In the genomic region with DNA sequence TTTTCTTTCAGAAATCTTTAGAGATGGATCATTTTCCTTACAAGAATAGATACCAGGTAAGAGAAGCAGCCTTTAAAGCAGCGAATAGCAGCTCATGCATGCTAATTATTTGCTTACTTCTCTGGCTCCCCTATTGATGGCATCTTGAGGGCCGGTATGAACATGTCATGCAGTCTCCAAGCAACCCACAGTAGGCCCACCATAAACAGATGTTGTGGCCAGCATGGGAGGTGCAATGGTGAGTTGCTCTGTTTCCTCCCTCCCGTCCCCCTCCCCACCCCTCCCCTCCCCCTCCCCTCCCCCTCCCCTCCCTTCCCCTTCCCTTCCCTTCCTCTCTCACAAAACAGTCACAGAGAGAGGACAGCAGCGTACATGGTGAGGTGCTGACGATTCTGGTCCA, we compare ENCODE assay signal across 18 cellular contexts. TPM values are rescaled to one million over a fixed set of nuclear protein-coding genes. Genes with fewer than 3 reads are reported as not detected.
DNase-seq lines count a peak whose midpoint lies in the region; ATAC-seq and TF ChIP-seq lines count a peak whose summit lies in the region.
"Had no signal": no experiment of that assay in that cellular context is flagged by ENCODE, and none has a peak within 500 bp of the region (broad histone marks: within the 10 kb centered on the region; RNA-seq: fewer than 3 reads in every experiment).

No MANE protein-coding gene starts in this region.

- no peak overlapping the region for H3K4me3 Mint-ChIP-seq in activated CD8-positive, alpha-beta T cell treated with anti-CD3 and anti-CD28 coated beads, Interleukin-2, amount 10 ng/mL, durations not matched to agents 7 days and 5 days
- no peak overlapping the region for H3K4me3 Mint-ChIP-seq in activated CD8-positive, alpha-beta T cell treated with anti-CD3 and anti-CD28 coated beads for 36 hours
- H3K4me3 Mint-ChIP-seq: CD8-positive, alpha-beta memory T cell had no signal

- no peak for TF ChIP-seq POLR2A in erythroblast (IDR thresholded peaks at IDR 0.05; ENCODE audit: low read length)

- CTCF ChIA-PET in activated CD8-positive, alpha-beta T cell treated with anti-CD3 and anti-CD28 coated beads, Interleukin-2, amount 10 ng/mL, durations not matched to agents 7 days and 5 days (lab: Charles Lee), result interaction anchor here (0.7 kb wide), 1 partner anchor 478 kb away, joined by 3 read pairs; no protein-coding TSS in a partner anchor
- CTCF ChIA-PET in activated CD8-positive, alpha-beta T cell treated with anti-CD3 and anti-CD28 coated beads for 36 hours (lab: Charles Lee), result no interaction called here

- peak; percentile 14 for DNase-seq in activated CD8-positive, alpha-beta T cell treated with anti-CD3 and anti-CD28 coated beads, Interleukin-2, amount 10 ng/mL, durations not matched to agents 7 days and 5 days
- no peak for DNase-seq in activated CD8-positive, alpha-beta T cell treated with anti-CD3 and anti-CD28 coated beads for 36 hours
- DNase-seq in NCI-H2171 treated with DMSO at 0.1 percent for 48 hours (lab: John Stamatoyannopoulos, UW) (peak; percentile 71), erythroblast (lab: John Stamatoyannopoulos, UW) (peak; percentile 50 to 72), mucosa of gallbladder (ENCODE audit: low spot score) (peak; percentile 4), glomerular visceral epithelial cell (ENCODE audit: extremely low spot score) (no peak)
- DNase-seq in activated CD8-positive, alpha-beta memory T cell treated with anti-CD3 and anti-CD28 coated beads for 24 hours, result no peak
- DNase-seq: CD8-positive, alpha-beta memory T cell; DMS79; KG1; NCI-H1092; NCI-H1436 treated with DMSO at 0.1 percent for 48 hours; NCI-H1930; NCI-H345; NCI-H524; NCI-H82 had no signal

- ATAC-seq in activated CD8-positive, alpha-beta T cell treated with anti-CD3 and anti-CD28 coated beads, Interleukin-2, amount 10 ng/mL, durations not matched to agents 7 days and 5 days, result no peak
- no peak for ATAC-seq in activated CD8-positive, alpha-beta T cell treated with anti-CD3 and anti-CD28 coated beads for 36 hours
- no peak for ATAC-seq in HG03342 (IDR thresholded peaks at IDR 0.05; ENCODE audit: unreplicated experiment)
- ATAC-seq: Panc1 had no signal

- peaks cover 7% of the 10 kb centered on the region for H3K4me1 Mint-ChIP-seq in activated CD8-positive, alpha-beta T cell treated with anti-CD3 and anti-CD28 coated beads, Interleukin-2, amount 10 ng/mL, durations not matched to agents 7 days and 5 days (ENCODE audit: low read depth)
- H3K4me1 Mint-ChIP-seq in activated CD8-positive, alpha-beta T cell treated with anti-CD3 and anti-CD28 coated beads for 36 hours (ENCODE audit: low read depth), result peaks cover 4% of the 10 kb centered on the region

- TF ChIP-seq CTCF in activated CD8-positive, alpha-beta T cell treated with anti-CD3 and anti-CD28 coated beads for 36 hours (IDR thresholded peaks at IDR 0.05), result no peak

- no peaks in the 10 kb centered on the region for H3K9me3 Mint-ChIP-seq in activated CD8-positive, alpha-beta T cell treated with anti-CD3 and anti-CD28 coated beads, Interleukin-2, amount 10 ng/mL, durations not matched to agents 7 days and 5 days (ENCODE audit: insufficient read depth)
- no peaks in the 10 kb centered on the region for H3K9me3 Mint-ChIP-seq in activated CD8-positive, alpha-beta T cell treated with anti-CD3 and anti-CD28 coated beads for 36 hours
- H3K9me3 Mint-ChIP-seq: CD8-positive, alpha-beta memory T cell had no signal

- H3K27ac Mint-ChIP-seq in activated CD8-positive, alpha-beta T cell treated with anti-CD3 and anti-CD28 coated beads, Interleukin-2, amount 10 ng/mL, durations not matched to agents 7 days and 5 days, result no peak overlapping the region
- H3K27ac Mint-ChIP-seq in activated CD8-positive, alpha-beta T cell treated with anti-CD3 and anti-CD28 coated beads for 36 hours, result no peak overlapping the region
- H3K27ac Mint-ChIP-seq: CD8-positive, alpha-beta memory T cell had no signal

- POLR2A ChIA-PET in activated CD8-positive, alpha-beta T cell treated with anti-CD3 and anti-CD28 coated beads, Interleukin-2, amount 10 ng/mL, durations not matched to agents 7 days and 5 days (lab: Charles Lee), result interaction anchor here (0.8 kb wide), 1 partner anchor 9 kb away, joined by 3 read pairs; a partner anchor contains a TSS
- POLR2A ChIA-PET in activated CD8-positive, alpha-beta T cell treated with anti-CD3 and anti-CD28 coated beads for 36 hours (lab: Charles Lee), result no interaction called here

- H3K36me3 Mint-ChIP-seq in activated CD8-positive, alpha-beta T cell treated with anti-CD3 and anti-CD28 coated beads, Interleukin-2, amount 10 ng/mL, durations not matched to agents 7 days and 5 days (ENCODE audit: low read depth), result no peaks in the 10 kb centered on the region
- H3K36me3 Mint-ChIP-seq in activated CD8-positive, alpha-beta T cell treated with anti-CD3 and anti-CD28 coated beads for 36 hours (ENCODE audit: low read depth), result no peaks in the 10 kb centered on the region
- H3K36me3 Mint-ChIP-seq: CD8-positive, alpha-beta memory T cell had no signal

- intact Hi-C loops in activated CD8-positive, alpha-beta T cell treated with anti-CD3 and anti-CD28 coated beads for 36 hours (cut with micrococcal nuclease), result no loop called here

- peaks cover 27% of the 10 kb centered on the region for H3K27me3 Mint-ChIP-seq in activated CD8-positive, alpha-beta T cell treated with anti-CD3 and anti-CD28 coated beads, Interleukin-2, amount 10 ng/mL, durations not matched to agents 7 days and 5 days (ENCODE audit: low read depth)
- peaks cover 17% of the 10 kb centered on the region for H3K27me3 Mint-ChIP-seq in activated CD8-positive, alpha-beta T cell treated with anti-CD3 and anti-CD28 coated beads for 36 hours

RNA-seq across cellular contexts. Expression of a gene that starts 9.7 kb away (rescaled TPM):
- 10 to 100 TPM; 10.6 to 11.8 TPM for total RNA-seq in activated CD8-positive, alpha-beta T cell treated with anti-CD3 and anti-CD28 coated beads, Interleukin-2, amount 10 ng/mL, durations not matched to agents 7 days and 5 days
- 10 to 100 TPM; 11.3 to 11.9 TPM for total RNA-seq in activated CD8-positive, alpha-beta T cell treated with anti-CD3 and anti-CD28 coated beads for 36 hours
- total RNA-seq in mucosa of gallbladder, result 9.3 TPM

Comparison
In these comparisons a context has a peak if more than half of its experiments do, and no peak if none do; other contexts are left out.
1. DNase-seq: peak in activated CD8-positive, alpha-beta T cell treated with anti-CD3 and anti-CD28 coated beads, Interleukin-2, amount 10 ng/mL, durations not matched to agents 7 days and 5 days (single experiment), NCI-H2171 treated with DMSO at 0.1 percent for 48 hours (single experiment), erythroblast (2 of 2) and mucosa of gallbladder (single experiment); none in activated CD8-positive, alpha-beta T cell treated with anti-CD3 and anti-CD28 coated beads for 36 hours (single experiment), glomerular visceral epithelial cell (single experiment) and activated CD8-positive, alpha-beta memory T cell treated with anti-CD3 and anti-CD28 coated beads for 24 hours (single experiment).